In genomic region chr7:83921798-83922607, GRCh38 we compare ENCODE assay signal across 11 cellular contexts.
DNase-seq lines count a peak whose midpoint lies in the region; TF ChIP-seq lines count a peak whose summit lies in the region.
"Had no signal": no experiment of that assay in that cellular context is flagged by ENCODE, and none has a peak within 500 bp of the region (broad histone marks: within the 10 kb centered on the region; RNA-seq: fewer than 3 reads in every experiment).

No MANE protein-coding gene starts in this region.

- peak overlapping the region; percentile 82 to 85 (median 82) for H3K27ac Mint-ChIP-seq in nephron
- H3K27ac Mint-ChIP-seq in activated naive CD4-positive, alpha-beta T cell treated with anti-CD3 and anti-CD28 coated beads for 36 hours = no peak overlapping the region
- H3K27ac Mint-ChIP-seq: CD8-positive, alpha-beta memory T cell; WTC11 had no signal

- H3K4me3 ChIP-seq in brain microvascular endothelial cell (ENCODE audit: low read depth, low read length) = no peak overlapping the region
- H3K4me3 ChIP-seq in stomach = no peak overlapping the region

- H3K27ac ChIP-seq in brain microvascular endothelial cell (no peak overlapping the region), stomach (no peak overlapping the region)
- H3K27ac ChIP-seq: epithelial cell of prostate had no signal

- intact Hi-C loops in activated naive CD4-positive, alpha-beta T cell treated with anti-CD3 and anti-CD28 coated beads for 36 hours (cut with micrococcal nuclease) = no loop called here
- intact Hi-C loops in stomach (cut with DNase I; ENCODE audit: low total_unique reads) = no loop called here

- TF ChIP-seq CTCF in brain microvascular endothelial cell (IDR thresholded peaks at IDR 0.05; ENCODE audit: low read depth, low read length, missing control alignments) (no peak), nephron (IDR thresholded peaks at IDR 0.05; ENCODE audit: unreplicated experiment in 3 of 3) (no peak), stomach (IDR thresholded peaks at IDR 0.05) (no peak)

- H3K27me3 Mint-ChIP-seq in nephron (ENCODE audit: low read depth) = no peaks in the 10 kb centered on the region
- H3K27me3 Mint-ChIP-seq in activated naive CD4-positive, alpha-beta T cell treated with anti-CD3 and anti-CD28 coated beads for 36 hours (ENCODE audit: low read depth) = peaks cover 6% of the 10 kb centered on the region
- H3K27me3 Mint-ChIP-seq: CD8-positive, alpha-beta memory T cell had no signal

- no peaks in the 10 kb centered on the region for H3K4me1 ChIP-seq in stomach

- no peak for TF ChIP-seq POLR2A in stomach (IDR thresholded peaks at IDR 0.05)

- no peak for TF ChIP-seq EP300 in stomach (IDR thresholded peaks at IDR 0.05)

- H3K4me1 Mint-ChIP-seq in nephron = peaks cover 11% of the 10 kb centered on the region
- no peaks in the 10 kb centered on the region for H3K4me1 Mint-ChIP-seq in activated naive CD4-positive, alpha-beta T cell treated with anti-CD3 and anti-CD28 coated beads for 36 hours (ENCODE audit: low read depth)
- H3K4me1 Mint-ChIP-seq: CD8-positive, alpha-beta memory T cell had no signal

- H3K4me3 Mint-ChIP-seq in nephron = no peak overlapping the region
- H3K4me3 Mint-ChIP-seq in activated naive CD4-positive, alpha-beta T cell treated with anti-CD3 and anti-CD28 coated beads for 36 hours = no peak overlapping the region
- H3K4me3 Mint-ChIP-seq: CD8-positive, alpha-beta memory T cell; WTC11 had no signal

- H3K36me3 ChIP-seq in brain microvascular endothelial cell (replicated peaks) (no peaks in the 10 kb centered on the region), stomach (no peaks in the 10 kb centered on the region)

- H3K9me3 ChIP-seq in stomach = no peaks in the 10 kb centered on the region

- no peaks in the 10 kb centered on the region for H3K27me3 ChIP-seq in brain microvascular endothelial cell (replicated peaks)
- no peaks in the 10 kb centered on the region for H3K27me3 ChIP-seq in stomach

- in situ Hi-C loops in brain microvascular endothelial cell (cut with HindIII; ENCODE audit: low pct_ligation_motif_present, low sequenced_read_pairs) = no loop called here

- CTCF ChIA-PET in activated naive CD4-positive, alpha-beta T cell treated with anti-CD3 and anti-CD28 coated beads for 36 hours (lab: Charles Lee) = no interaction called here

- no peaks in the 10 kb centered on the region for H3K36me3 Mint-ChIP-seq in nephron (ENCODE audit: low read depth)
- no peaks in the 10 kb centered on the region for H3K36me3 Mint-ChIP-seq in activated naive CD4-positive, alpha-beta T cell treated with anti-CD3 and anti-CD28 coated beads for 36 hours (ENCODE audit: low read depth)
- H3K36me3 Mint-ChIP-seq: CD8-positive, alpha-beta memory T cell; WTC11 had no signal

- WGBS in stomach, 5 donors = 42 to 58% (median 57%) methylated on average over 4 of the region's 4 CpGs

- H3K9me3 Mint-ChIP-seq in nephron = peaks cover 6% of the 10 kb centered on the region
- H3K9me3 Mint-ChIP-seq in activated naive CD4-positive, alpha-beta T cell treated with anti-CD3 and anti-CD28 coated beads for 36 hours = no peaks in the 10 kb centered on the region

- DNase-seq in GM03348 (ENCODE audit: low spot score) = peak; percentile 38
- peak; percentile 18 for DNase-seq in NCI-H1417 treated with DMSO at 0.1 percent for 48 hours (lab: John Stamatoyannopoulos, UW)
- peak; percentile 8 for DNase-seq in brain microvascular endothelial cell
- DNase-seq in activated naive CD4-positive, alpha-beta T cell treated with anti-CD3 and anti-CD28 coated beads for 36 hours = no peak
- DNase-seq in NCI-H2107 (lab: John Stamatoyannopoulos, UW) = no peak
- DNase-seq in stimulated activated CD8-positive, alpha-beta memory T cell treated with anti-CD3 and anti-CD28 coated beads, Interleukin-4, amount 100 ng/mL, for 48 hours = no peak
- DNase-seq in stomach = no peak
- DNase-seq: CD8-positive, alpha-beta memory T cell had no signal

Comparison
In these comparisons a context has a peak if more than half of its experiments do, and no peak if none do; other contexts are left out.
1. DNase-seq: peak in GM03348 (single experiment), NCI-H1417 treated with DMSO at 0.1 percent for 48 hours (single experiment) and brain microvascular endothelial cell (single experiment); none in activated naive CD4-positive, alpha-beta T cell treated with anti-CD3 and anti-CD28 coated beads for 36 hours (single experiment), NCI-H2107 (single experiment), stimulated activated CD8-positive, alpha-beta memory T cell treated with anti-CD3 and anti-CD28 coated beads, Interleukin-4, amount 100 ng/mL, for 48 hours (single experiment) and stomach (single experiment).